8 cellular contexts compared by ENCODE assay signal in genomic region chr1:87131809-87132663, GRCh38.
DNase-seq lines count a peak whose midpoint lies in the region; ATAC-seq and TF ChIP-seq lines count a peak whose summit lies in the region.

No MANE protein-coding gene starts in this region.

- POLR2A ChIA-PET in BJ (lab: Charles Lee) = no interaction called here
- POLR2A ChIA-PET in activated CD8-positive, alpha-beta T cell treated with anti-CD3 and anti-CD28 coated beads for 36 hours (lab: Charles Lee) = no interaction called here

- H3K36me3 ChIP-seq in BJ (ENCODE audit: control insufficient read depth, insufficient read depth, low read length) (no peaks in the 10 kb centered on the region), ectodermal cell (ENCODE audit: control insufficient read depth, insufficient read depth, low read length) (no peaks in the 10 kb centered on the region)

- peaks cover 22% of the 10 kb centered on the region for H3K27me3 Mint-ChIP-seq in activated CD8-positive, alpha-beta T cell treated with anti-CD3 and anti-CD28 coated beads for 36 hours

- H3K9me3 Mint-ChIP-seq in activated CD8-positive, alpha-beta T cell treated with anti-CD3 and anti-CD28 coated beads for 36 hours = no peaks in the 10 kb centered on the region

- peaks cover 10% of the 10 kb centered on the region for H3K4me1 Mint-ChIP-seq in activated CD8-positive, alpha-beta T cell treated with anti-CD3 and anti-CD28 coated beads for 36 hours (ENCODE audit: low read depth)

- H3K27me3 ChIP-seq in BJ (ENCODE audit: control insufficient read depth, insufficient read depth, low read length) = peaks cover 1% of the 10 kb centered on the region
- no peaks in the 10 kb centered on the region for H3K27me3 ChIP-seq in ectodermal cell (ENCODE audit: control insufficient read depth, insufficient read depth, low read length, poor library complexity, severe bottlenecking)

- peak; percentile 96 for ATAC-seq in GM18909 (IDR thresholded peaks at IDR 0.05; ENCODE audit: poor library complexity, unreplicated experiment)
- ATAC-seq in HG03175 (IDR thresholded peaks at IDR 0.05; ENCODE audit: unreplicated experiment) = peak; percentile 94
- ATAC-seq in activated CD8-positive, alpha-beta T cell treated with anti-CD3 and anti-CD28 coated beads for 36 hours = peak; percentile 94

- no peak overlapping the region for H3K27ac Mint-ChIP-seq in activated CD8-positive, alpha-beta T cell treated with anti-CD3 and anti-CD28 coated beads for 36 hours

- H3K4me3 Mint-ChIP-seq in activated CD8-positive, alpha-beta T cell treated with anti-CD3 and anti-CD28 coated beads for 36 hours = peak overlapping the region; percentile 71

- WGBS in ectodermal cell, 2 experiments = 50 to 51% methylated on average over 66 of the region's 66 CpGs

- no peak overlapping the region for H3K27ac ChIP-seq in ectodermal cell (ENCODE audit: insufficient read depth, low read depth, low read length, poor library complexity, severe bottlenecking)

- peak overlapping the region; percentile 20 for H3K4me3 ChIP-seq in BJ (ENCODE audit: low read depth, low read length)
- peak overlapping the region; percentile 26 for H3K4me3 ChIP-seq in ectodermal cell (ENCODE audit: insufficient read depth, low read depth, low read length)

- no peaks in the 10 kb centered on the region for H3K9me3 ChIP-seq in ectodermal cell (ENCODE audit: control insufficient read depth, low read length)

- DNase-seq in BJ (ENCODE audit: low read depth) = no peak
- DNase-seq in NCI-H510A treated with DMSO at 0.1 percent for 48 hours (lab: John Stamatoyannopoulos, UW) = peak; percentile 83
- DNase-seq in activated CD8-positive, alpha-beta T cell treated with anti-CD3 and anti-CD28 coated beads for 36 hours = peak; percentile 71
- DNase-seq in medulla oblongata (ENCODE audit: extremely low spot score) = peak; percentile 91
- peak; percentile 56 for DNase-seq in stimulated activated CD8-positive, alpha-beta memory T cell treated with anti-CD3 and anti-CD28 coated beads, Interleukin-12 subunit alpha, Interleukin-12 subunit beta, amount 100 ng/mL, for 1 hour (ENCODE audit: low read depth)

- no peaks in the 10 kb centered on the region for H3K36me3 Mint-ChIP-seq in activated CD8-positive, alpha-beta T cell treated with anti-CD3 and anti-CD28 coated beads for 36 hours (ENCODE audit: low read depth)

- intact Hi-C loops in activated CD8-positive, alpha-beta T cell treated with anti-CD3 and anti-CD28 coated beads for 36 hours (cut with micrococcal nuclease) = loop anchor here (10.0 kb wide), 2 partner anchors 143 to 823 kb away; no protein-coding TSS in a partner anchor

- CTCF ChIA-PET in BJ (lab: Yijun Ruan, JAX) = interaction anchor here (0.7 to 1.7 kb wide), 14 partner anchors 8 to 1171 kb away, joined by 3 to 7 read pairs (median 4); no protein-coding TSS in a partner anchor
- CTCF ChIA-PET in activated CD8-positive, alpha-beta T cell treated with anti-CD3 and anti-CD28 coated beads for 36 hours (lab: Charles Lee) = interaction anchor here (0.8 to 1.8 kb wide), 13 partner anchors 10 to 823 kb away, joined by 3 to 6 read pairs (median 3); no protein-coding TSS in a partner anchor

- H3K4me1 ChIP-seq in ectodermal cell (ENCODE audit: control insufficient read depth, insufficient read depth, low read length) = no peaks in the 10 kb centered on the region

- TF ChIP-seq CTCF in BJ (IDR thresholded peaks at IDR 0.05; ENCODE audit: insufficient read depth, low read depth, low read length) = peak; percentile 96
- TF ChIP-seq CTCF in activated CD8-positive, alpha-beta T cell treated with anti-CD3 and anti-CD28 coated beads for 36 hours (IDR thresholded peaks at IDR 0.05) = peak; percentile 97
